8 cellular contexts compared by ENCODE assay signal in the genomic region with DNA sequence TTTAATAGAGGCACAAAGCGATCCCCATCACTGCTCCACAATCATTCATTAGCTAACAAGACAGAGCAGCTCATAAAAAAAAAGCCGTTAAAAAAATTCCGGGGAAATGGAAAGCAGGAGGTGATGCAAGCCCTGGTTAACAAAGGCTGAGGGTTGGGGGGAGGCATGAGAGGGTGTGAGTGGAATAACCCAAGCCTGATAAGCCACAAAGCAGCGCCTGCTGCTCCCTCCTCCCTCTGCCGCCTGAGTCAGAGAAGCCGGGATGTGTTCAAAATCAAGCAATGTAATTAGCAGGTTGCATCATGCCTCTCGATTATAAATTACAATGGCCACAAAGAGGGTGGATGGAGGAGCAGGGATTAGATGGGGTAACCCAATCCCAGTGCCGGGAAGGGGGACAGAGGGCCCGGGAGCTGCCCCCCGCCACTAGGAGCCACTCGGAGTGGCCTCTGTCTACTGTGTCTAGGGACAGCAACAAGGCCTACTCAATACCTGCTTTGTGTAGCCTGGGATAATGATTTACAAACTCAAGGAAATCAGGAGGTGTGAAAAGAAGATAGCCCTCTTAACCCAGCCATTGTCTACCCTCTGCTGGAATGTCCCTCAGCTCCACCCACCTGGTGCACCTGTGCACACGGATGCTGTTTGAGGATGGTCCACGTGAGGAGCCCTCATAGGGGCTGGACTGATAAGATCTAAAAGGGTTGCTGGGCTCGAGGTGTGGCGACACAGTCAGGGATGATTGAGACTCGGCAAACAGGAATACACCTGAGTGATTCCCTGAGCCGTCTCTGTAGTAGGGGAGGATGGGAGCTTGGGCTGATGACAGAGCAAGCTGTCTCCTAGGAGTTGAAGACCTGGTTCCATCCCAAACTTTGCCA.
DNase-seq lines count a peak whose midpoint lies in the region; ATAC-seq and TF ChIP-seq lines count a peak whose summit lies in the region.
"Had no signal": no experiment of that assay in that cellular context is flagged by ENCODE, and none has a peak within 500 bp of the region (broad histone marks: within the 10 kb centered on the region; RNA-seq: fewer than 3 reads in every experiment).

No MANE protein-coding gene starts in this region.

- H3K4me1 ChIP-seq in GM23338 (ENCODE audit: insufficient read depth): peaks cover 7% of the 10 kb centered on the region; the same call in 1 of the 2 replicates

- H3K27ac ChIP-seq in GM23338 (ENCODE audit: low read depth): peak overlapping the region; percentile 89

- H3F3A ChIP-seq in GM23338 (replicated peaks; ENCODE audit: low read depth): no peaks in the 10 kb centered on the region

- peaks cover 20% of the 10 kb centered on the region for H3K4me1 Mint-ChIP-seq in GM23338
- peaks cover 44% of the 10 kb centered on the region for H3K4me1 Mint-ChIP-seq in activated naive CD8-positive, alpha-beta T cell treated with anti-CD3 and anti-CD28 coated beads, Interleukin-2, amount 50 U/mL, for 24 hours

- H3K27me3 ChIP-seq in GM23338 (ENCODE audit: insufficient read depth): no peaks in the 10 kb centered on the region

- TF ChIP-seq CTCF in GM23338 (conservative IDR thresholded peaks at IDR 0.05; ENCODE audit: low read depth in 2 of 2): no peak

- no peaks in the 10 kb centered on the region for H3K9me3 Mint-ChIP-seq in GM23338
- H3K9me3 Mint-ChIP-seq in activated naive CD8-positive, alpha-beta T cell treated with anti-CD3 and anti-CD28 coated beads, Interleukin-2, amount 50 U/mL, for 24 hours: no peaks in the 10 kb centered on the region

- no peak overlapping the region; the same call in 2 of the 3 replicates for H3K4me3 Mint-ChIP-seq in GM23338
- H3K4me3 Mint-ChIP-seq in activated naive CD8-positive, alpha-beta T cell treated with anti-CD3 and anti-CD28 coated beads, Interleukin-2, amount 50 U/mL, for 24 hours: no peak overlapping the region

- no peaks in the 10 kb centered on the region for H3K9me2 ChIP-seq in GM23338 (ENCODE audit: insufficient read depth)

- H4K20me1 ChIP-seq in GM23338 (replicated peaks; ENCODE audit: insufficient read depth): no peaks in the 10 kb centered on the region

- peaks cover 16% of the 10 kb centered on the region for H3K27me3 Mint-ChIP-seq in GM23338 (ENCODE audit: insufficient read depth, low read depth, poor library complexity)
- peaks cover 3% of the 10 kb centered on the region for H3K27me3 Mint-ChIP-seq in activated naive CD8-positive, alpha-beta T cell treated with anti-CD3 and anti-CD28 coated beads, Interleukin-2, amount 50 U/mL, for 24 hours

- no peaks in the 10 kb centered on the region for H3K36me3 ChIP-seq in GM23338 (ENCODE audit: insufficient read depth)

- H3K36me3 Mint-ChIP-seq in GM23338 (ENCODE audit: low read depth): no peaks in the 10 kb centered on the region
- no peaks in the 10 kb centered on the region for H3K36me3 Mint-ChIP-seq in activated naive CD8-positive, alpha-beta T cell treated with anti-CD3 and anti-CD28 coated beads, Interleukin-2, amount 50 U/mL, for 24 hours (ENCODE audit: low read depth)

- no peak overlapping the region for H3K4me3 ChIP-seq in GM23338
- H3K4me3 ChIP-seq: skin epidermis had no signal

- ATAC-seq in GM23338 (peak; percentile 82), HG03095 (IDR thresholded peaks at IDR 0.05; ENCODE audit: unreplicated experiment) (no peak), GM21786 (IDR thresholded peaks at IDR 0.05; ENCODE audit: unreplicated experiment) (no peak)
- no peak for ATAC-seq in activated naive CD8-positive, alpha-beta T cell treated with anti-CD3 and anti-CD28 coated beads, Interleukin-2, amount 50 U/mL, for 24 hours

- H3K27ac Mint-ChIP-seq in GM23338: peak overlapping the region; percentile 99
- H3K27ac Mint-ChIP-seq in activated naive CD8-positive, alpha-beta T cell treated with anti-CD3 and anti-CD28 coated beads, Interleukin-2, amount 50 U/mL, for 24 hours: peak overlapping the region; percentile 69

- no peak overlapping the region for H3K4me2 ChIP-seq in GM23338

- H2AFZ ChIP-seq in GM23338: no peak overlapping the region; the same call in 1 of the 2 replicates

- no peaks in the 10 kb centered on the region for H3K79me2 ChIP-seq in GM23338 (replicated peaks; ENCODE audit: insufficient read depth)

- DNase-seq in GM23338 (ENCODE audit: low spot score) (peak; percentile 85), NCI-H2029 treated with DMSO at 0.1 percent for 48 hours (lab: John Stamatoyannopoulos, UW) (peak; percentile 85), kidney tubule cell (ENCODE audit: low spot score) (peak; percentile 96)
- peak; percentile 28 for DNase-seq in activated naive CD8-positive, alpha-beta T cell treated with anti-CD3 and anti-CD28 coated beads, Interleukin-2, amount 50 U/mL, for 24 hours
- no peak for DNase-seq in NK-92 treated with Interleukin-12 subunit alpha and Interleukin-12 subunit beta, amount 100 ng/mL, for 24 hours (lab: John Stamatoyannopoulos, UW)

TF ChIP-seq in GM23338, 12 proteins besides CTCF, POLR2A, EP300 and RAD21 (continues in another document):
- TF ChIP-seq POLR2AphosphoS5 (IDR thresholded peaks at IDR 0.05; ENCODE audit: low read depth): no peak
- TF ChIP-seq JUNB (IDR thresholded peaks at IDR 0.05; ENCODE audit: unreplicated experiment): no peak
- no peak for TF ChIP-seq STAT1 (IDR thresholded peaks at IDR 0.05; ENCODE audit: unreplicated experiment)
- TF ChIP-seq ZNF114 (CRISPR knock-in tag; IDR thresholded peaks at IDR 0.05): no peak
- TF ChIP-seq EZH2phosphoT487 (IDR thresholded peaks at IDR 0.05; ENCODE audit: unreplicated experiment): no peak
- no peak for TF ChIP-seq EZH2 (IDR thresholded peaks at IDR 0.05; ENCODE audit: low read depth, unreplicated experiment)
- no peak for TF ChIP-seq ZNF331 (CRISPR knock-in tag; IDR thresholded peaks at IDR 0.05; ENCODE audit: low read depth)
- TF ChIP-seq, protein P1, sequence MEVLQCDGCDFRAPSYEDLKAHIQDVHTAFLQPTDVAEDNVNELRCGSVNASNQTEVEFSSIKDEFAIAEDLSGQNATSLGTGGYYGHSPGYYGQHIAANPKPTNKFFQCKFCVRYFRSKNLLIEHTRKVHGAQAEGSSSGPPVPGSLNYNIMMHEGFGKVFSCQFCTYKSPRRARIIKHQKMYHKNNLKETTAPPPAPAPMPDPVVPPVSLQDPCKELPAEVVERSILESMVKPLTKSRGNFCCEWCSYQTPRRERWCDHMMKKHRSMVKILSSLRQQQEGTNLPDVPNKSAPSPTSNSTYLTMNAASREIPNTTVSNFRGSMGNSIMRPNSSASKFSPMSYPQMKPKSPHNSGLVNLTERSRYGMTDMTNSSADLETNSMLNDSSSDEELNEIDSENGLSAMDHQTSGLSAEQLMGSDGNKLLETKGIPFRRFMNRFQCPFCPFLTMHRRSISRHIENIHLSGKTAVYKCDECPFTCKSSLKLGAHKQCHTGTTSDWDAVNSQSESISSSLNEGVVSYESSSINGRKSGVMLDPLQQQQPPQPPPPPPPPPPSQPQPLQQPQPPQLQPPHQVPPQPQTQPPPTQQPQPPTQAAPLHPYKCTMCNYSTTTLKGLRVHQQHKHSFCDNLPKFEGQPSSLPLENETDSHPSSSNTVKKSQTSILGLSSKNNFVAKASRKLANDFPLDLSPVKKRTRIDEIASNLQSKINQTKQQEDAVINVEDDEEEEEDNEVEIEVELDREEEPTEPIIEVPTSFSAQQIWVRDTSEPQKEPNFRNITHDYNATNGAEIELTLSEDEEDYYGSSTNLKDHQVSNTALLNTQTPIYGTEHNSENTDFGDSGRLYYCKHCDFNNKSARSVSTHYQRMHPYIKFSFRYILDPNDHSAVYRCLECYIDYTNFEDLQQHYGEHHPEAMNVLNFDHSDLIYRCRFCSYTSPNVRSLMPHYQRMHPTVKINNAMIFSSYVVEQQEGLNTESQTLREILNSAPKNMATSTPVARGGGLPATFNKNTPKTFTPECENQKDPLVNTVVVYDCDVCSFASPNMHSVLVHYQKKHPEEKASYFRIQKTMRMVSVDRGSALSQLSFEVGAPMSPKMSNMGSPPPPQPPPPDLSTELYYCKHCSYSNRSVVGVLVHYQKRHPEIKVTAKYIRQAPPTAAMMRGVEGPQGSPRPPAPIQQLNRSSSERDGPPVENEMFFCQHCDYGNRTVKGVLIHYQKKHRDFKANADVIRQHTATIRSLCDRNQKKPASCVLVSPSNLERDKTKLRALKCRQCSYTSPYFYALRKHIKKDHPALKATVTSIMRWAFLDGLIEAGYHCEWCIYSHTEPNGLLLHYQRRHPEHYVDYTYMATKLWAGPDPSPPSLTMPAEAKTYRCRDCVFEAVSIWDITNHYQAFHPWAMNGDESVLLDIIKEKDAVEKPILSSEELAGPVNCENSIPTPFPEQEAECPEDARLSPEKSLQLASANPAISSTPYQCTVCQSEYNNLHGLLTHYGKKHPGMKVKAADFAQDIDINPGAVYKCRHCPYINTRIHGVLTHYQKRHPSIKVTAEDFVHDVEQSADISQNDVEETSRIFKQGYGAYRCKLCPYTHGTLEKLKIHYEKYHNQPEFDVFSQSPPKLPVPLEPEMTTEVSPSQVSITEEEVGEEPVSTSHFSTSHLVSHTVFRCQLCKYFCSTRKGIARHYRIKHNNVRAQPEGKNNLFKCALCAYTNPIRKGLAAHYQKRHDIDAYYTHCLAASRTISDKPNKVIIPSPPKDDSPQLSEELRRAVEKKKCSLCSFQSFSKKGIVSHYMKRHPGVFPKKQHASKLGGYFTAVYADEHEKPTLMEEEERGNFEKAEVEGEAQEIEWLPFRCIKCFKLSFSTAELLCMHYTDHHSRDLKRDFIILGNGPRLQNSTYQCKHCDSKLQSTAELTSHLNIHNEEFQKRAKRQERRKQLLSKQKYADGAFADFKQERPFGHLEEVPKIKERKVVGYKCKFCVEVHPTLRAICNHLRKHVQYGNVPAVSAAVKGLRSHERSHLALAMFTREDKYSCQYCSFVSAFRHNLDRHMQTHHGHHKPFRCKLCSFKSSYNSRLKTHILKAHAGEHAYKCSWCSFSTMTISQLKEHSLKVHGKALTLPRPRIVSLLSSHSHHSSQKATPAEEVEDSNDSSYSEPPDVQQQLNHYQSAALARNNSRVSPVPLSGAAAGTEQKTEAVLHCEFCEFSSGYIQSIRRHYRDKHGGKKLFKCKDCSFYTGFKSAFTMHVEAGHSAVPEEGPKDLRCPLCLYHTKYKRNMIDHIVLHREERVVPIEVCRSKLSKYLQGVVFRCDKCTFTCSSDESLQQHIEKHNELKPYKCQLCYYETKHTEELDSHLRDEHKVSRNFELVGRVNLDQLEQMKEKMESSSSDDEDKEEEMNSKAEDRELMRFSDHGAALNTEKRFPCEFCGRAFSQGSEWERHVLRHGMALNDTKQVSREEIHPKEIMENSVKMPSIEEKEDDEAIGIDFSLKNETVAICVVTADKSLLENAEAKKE (CRISPR knock-in tag; IDR thresholded peaks at IDR 0.05): peak; percentile 67; the same call in 1 of the 2 replicates
